12 cellular contexts compared by ENCODE assay signal in genomic region chr17:78665385-78665951, GRCh38.
DNase-seq lines count a peak whose midpoint lies in the region; ATAC-seq and TF ChIP-seq lines count a peak whose summit lies in the region.
"Had no signal": no experiment of that assay in that cellular context is flagged by ENCODE, and none has a peak within 500 bp of the region (broad histone marks: within the 10 kb centered on the region; RNA-seq: fewer than 3 reads in every experiment).

No MANE protein-coding gene starts in this region.

- peak overlapping the region; percentile 54 for H3K27ac Mint-ChIP-seq in activated CD8-positive, alpha-beta memory T cell treated with anti-CD3 and anti-CD28 coated beads, Interleukin-2, amount 10 ng/mL, durations not matched to agents 7 days and 5 days
- peak overlapping the region; percentile 76 for H3K27ac Mint-ChIP-seq in activated CD8-positive, alpha-beta T cell treated with anti-CD3 and anti-CD28 coated beads, Interleukin-2, amount 10 ng/mL, durations not matched to agents 7 days and 5 days
- peak overlapping the region in 1 of 2 donors; percentile 14 for H3K27ac Mint-ChIP-seq in stimulated activated naive CD8-positive, alpha-beta T cell treated with anti-CD3 and anti-CD28 coated beads, Interleukin-15, amount 100 ng/mL, for 72 hours
- H3K27ac Mint-ChIP-seq: WTC11 had no signal

- POLR2A ChIA-PET in activated CD8-positive, alpha-beta T cell treated with anti-CD3 and anti-CD28 coated beads, Interleukin-2, amount 10 ng/mL, durations not matched to agents 7 days and 5 days (lab: Charles Lee) = interaction anchor here (1.2 kb wide), 1 partner anchor 115 kb away, joined by 3 read pairs; no protein-coding TSS in a partner anchor

- peaks cover 3% of the 10 kb centered on the region for H3K36me3 Mint-ChIP-seq in activated CD8-positive, alpha-beta memory T cell treated with anti-CD3 and anti-CD28 coated beads, Interleukin-2, amount 10 ng/mL, durations not matched to agents 7 days and 5 days
- peaks cover 15% of the 10 kb centered on the region for H3K36me3 Mint-ChIP-seq in activated CD8-positive, alpha-beta T cell treated with anti-CD3 and anti-CD28 coated beads, Interleukin-2, amount 10 ng/mL, durations not matched to agents 7 days and 5 days (ENCODE audit: low read depth)

- 41% methylated on average over 15 of the region's 15 CpGs for WGBS in right lobe of liver (ENCODE audit: insufficient coverage, low coverage, low lambda C conversion rate, missing lambda C conversion rate)

- H3K36me3 ChIP-seq in right lobe of liver = no peaks in the 10 kb centered on the region

- TF ChIP-seq CTCF in right lobe of liver (IDR thresholded peaks at IDR 0.05) = no peak

- intact Hi-C loops in right lobe of liver (cut with DNase I) = no loop called here

- ATAC-seq in activated CD8-positive, alpha-beta memory T cell treated with anti-CD3 and anti-CD28 coated beads, Interleukin-2, amount 10 ng/mL, durations not matched to agents 7 days and 5 days = peak; percentile 23
- peak; percentile 55 for ATAC-seq in activated CD8-positive, alpha-beta T cell treated with anti-CD3 and anti-CD28 coated beads, Interleukin-2, amount 10 ng/mL, durations not matched to agents 7 days and 5 days
- ATAC-seq in right lobe of liver (peak in 3 of 4 donors; percentile 3 to 12 (median 9)), HG03039 (IDR thresholded peaks at IDR 0.05; ENCODE audit: unreplicated experiment) (no peak), HG03571 (IDR thresholded peaks at IDR 0.05; ENCODE audit: unreplicated experiment) (no peak), HG02970 (IDR thresholded peaks at IDR 0.05; ENCODE audit: low FRiP score, unreplicated experiment) (no peak)
- ATAC-seq in stimulated activated naive CD8-positive, alpha-beta T cell treated with anti-CD3 and anti-CD28 coated beads, Interleukin-15, amount 100 ng/mL, for 72 hours = peak; percentile 68
- ATAC-seq: WTC11 had no signal

- peak overlapping the region in 1 of 3 donors; percentile 70 for H3K27ac ChIP-seq in right lobe of liver

- H3K9me3 ChIP-seq in right lobe of liver = no peaks in the 10 kb centered on the region

- no peaks in the 10 kb centered on the region for H3K9me3 Mint-ChIP-seq in activated CD8-positive, alpha-beta memory T cell treated with anti-CD3 and anti-CD28 coated beads, Interleukin-2, amount 10 ng/mL, durations not matched to agents 7 days and 5 days (ENCODE audit: low read depth)
- no peaks in the 10 kb centered on the region for H3K9me3 Mint-ChIP-seq in activated CD8-positive, alpha-beta T cell treated with anti-CD3 and anti-CD28 coated beads, Interleukin-2, amount 10 ng/mL, durations not matched to agents 7 days and 5 days (ENCODE audit: insufficient read depth)
- no peaks in the 10 kb centered on the region for H3K9me3 Mint-ChIP-seq in stimulated activated naive CD8-positive, alpha-beta T cell treated with anti-CD3 and anti-CD28 coated beads, Interleukin-15, amount 100 ng/mL, for 72 hours
- H3K9me3 Mint-ChIP-seq: WTC11 had no signal

- H3K4me3 ChIP-seq in right lobe of liver = no peak overlapping the region

- H3K27me3 Mint-ChIP-seq in activated CD8-positive, alpha-beta memory T cell treated with anti-CD3 and anti-CD28 coated beads, Interleukin-2, amount 10 ng/mL, durations not matched to agents 7 days and 5 days = no peaks in the 10 kb centered on the region
- H3K27me3 Mint-ChIP-seq in activated CD8-positive, alpha-beta T cell treated with anti-CD3 and anti-CD28 coated beads, Interleukin-2, amount 10 ng/mL, durations not matched to agents 7 days and 5 days (ENCODE audit: low read depth) = peaks cover 2% of the 10 kb centered on the region
- no peaks in the 10 kb centered on the region for H3K27me3 Mint-ChIP-seq in stimulated activated naive CD8-positive, alpha-beta T cell treated with anti-CD3 and anti-CD28 coated beads, Interleukin-15, amount 100 ng/mL, for 72 hours

- no peaks in the 10 kb centered on the region for H3K4me1 ChIP-seq in right lobe of liver

- no peak overlapping the region for H3K4me3 Mint-ChIP-seq in activated CD8-positive, alpha-beta memory T cell treated with anti-CD3 and anti-CD28 coated beads, Interleukin-2, amount 10 ng/mL, durations not matched to agents 7 days and 5 days
- H3K4me3 Mint-ChIP-seq in activated CD8-positive, alpha-beta T cell treated with anti-CD3 and anti-CD28 coated beads, Interleukin-2, amount 10 ng/mL, durations not matched to agents 7 days and 5 days = peak overlapping the region; percentile 48
- H3K4me3 Mint-ChIP-seq in stimulated activated naive CD8-positive, alpha-beta T cell treated with anti-CD3 and anti-CD28 coated beads, Interleukin-15, amount 100 ng/mL, for 72 hours = peak overlapping the region; percentile 54 to 72
- H3K4me3 Mint-ChIP-seq: WTC11 had no signal

- H3K27me3 ChIP-seq in right lobe of liver = no peaks in the 10 kb centered on the region

- DNase-seq in activated CD8-positive, alpha-beta memory T cell treated with anti-CD3 and anti-CD28 coated beads, Interleukin-2, amount 10 ng/mL, durations not matched to agents 7 days and 5 days = no peak
- no peak for DNase-seq in activated CD8-positive, alpha-beta memory T cell treated with anti-CD3 and anti-CD28 coated beads for 24 hours
- DNase-seq in activated CD8-positive, alpha-beta T cell treated with anti-CD3 and anti-CD28 coated beads, Interleukin-2, amount 10 ng/mL, durations not matched to agents 7 days and 5 days = no peak
- no peak for DNase-seq in right lobe of liver
- DNase-seq in stimulated activated naive CD8-positive, alpha-beta T cell treated with anti-CD3 and anti-CD28 coated beads, Interleukin-15, amount 100 ng/mL, for 72 hours = no peak
- DNase-seq: NCI-H1092, NCI-H510A, RPMI8226 had no signal

- H3K4me1 Mint-ChIP-seq in activated CD8-positive, alpha-beta memory T cell treated with anti-CD3 and anti-CD28 coated beads, Interleukin-2, amount 10 ng/mL, durations not matched to agents 7 days and 5 days = peaks cover 24% of the 10 kb centered on the region
- H3K4me1 Mint-ChIP-seq in activated CD8-positive, alpha-beta T cell treated with anti-CD3 and anti-CD28 coated beads, Interleukin-2, amount 10 ng/mL, durations not matched to agents 7 days and 5 days (ENCODE audit: low read depth) = peaks cover 35% of the 10 kb centered on the region
- H3K4me1 Mint-ChIP-seq in stimulated activated naive CD8-positive, alpha-beta T cell treated with anti-CD3 and anti-CD28 coated beads, Interleukin-15, amount 100 ng/mL, for 72 hours = peaks cover 35% of the 10 kb centered on the region

- TF ChIP-seq POLR2A in right lobe of liver (IDR thresholded peaks at IDR 0.05) = no peak

- CTCF ChIA-PET in activated CD8-positive, alpha-beta memory T cell treated with anti-CD3 and anti-CD28 coated beads, Interleukin-2, amount 10 ng/mL, durations not matched to agents 7 days and 5 days (lab: Charles Lee) = interaction anchor here (1.0 to 1.8 kb wide), 4 partner anchors 34 to 414 kb away, joined by 3 to 5 read pairs (median 4); no protein-coding TSS in a partner anchor
- CTCF ChIA-PET in activated CD8-positive, alpha-beta T cell treated with anti-CD3 and anti-CD28 coated beads, Interleukin-2, amount 10 ng/mL, durations not matched to agents 7 days and 5 days (lab: Charles Lee) = interaction anchor here (1.2 to 1.6 kb wide), 3 partner anchors 43 to 244 kb away, joined by 3 to 4 read pairs (median 4); no protein-coding TSS in a partner anchor

Comparison
In these comparisons a context has a peak if more than half of its experiments do, and no peak if none do; other contexts are left out.
1. ATAC-seq: peak in activated CD8-positive, alpha-beta memory T cell treated with anti-CD3 and anti-CD28 coated beads, Interleukin-2, amount 10 ng/mL, durations not matched to agents 7 days and 5 days (single experiment), activated CD8-positive, alpha-beta T cell treated with anti-CD3 and anti-CD28 coated beads, Interleukin-2, amount 10 ng/mL, durations not matched to agents 7 days and 5 days (single experiment), right lobe of liver (3 of 4) and stimulated activated naive CD8-positive, alpha-beta T cell treated with anti-CD3 and anti-CD28 coated beads, Interleukin-15, amount 100 ng/mL, for 72 hours (single experiment); none in HG03039 (single experiment), HG03571 (single experiment) and HG02970 (single experiment).